7 cellular contexts compared by ENCODE assay signal in genomic region chr6:22828179-22829062, GRCh38.
DNase-seq lines count a peak whose midpoint lies in the region; ATAC-seq and TF ChIP-seq lines count a peak whose summit lies in the region.

No MANE protein-coding gene starts in this region.

- no peaks in the 10 kb centered on the region for H3K36me3 ChIP-seq in right lobe of liver

- TF ChIP-seq CTCF in GM13977 (IDR thresholded peaks at IDR 0.05; ENCODE audit: extremely low read depth, insufficient read depth, missing control alignments) (peak; percentile 50), chondrocyte (IDR thresholded peaks at IDR 0.05) (peak; percentile 92), right lobe of liver (IDR thresholded peaks at IDR 0.05) (peak; percentile 55 to 69 (median 61))

- no peaks in the 10 kb centered on the region for H3K27me3 Mint-ChIP-seq in chondrocyte (ENCODE audit: low read depth)

- TF ChIP-seq POLR2A in right lobe of liver (IDR thresholded peaks at IDR 0.05) = no peak

- H3K9me3 ChIP-seq in right lobe of liver = no peaks in the 10 kb centered on the region

- ATAC-seq in right lobe of liver = peak; percentile 82 to 91 (median 89)
- ATAC-seq in GM18907 (IDR thresholded peaks at IDR 0.05; ENCODE audit: unreplicated experiment) = no peak
- ATAC-seq in HG03280 (IDR thresholded peaks at IDR 0.05; ENCODE audit: unreplicated experiment) = no peak

- H3K4me1 ChIP-seq in right lobe of liver = peaks cover 0 to 3% (median 0%) of the 10 kb centered on the region in 4 donors

- no peak overlapping the region for H3K4me3 ChIP-seq in right lobe of liver

- WGBS in right lobe of liver (ENCODE audit: insufficient coverage, low coverage, low lambda C conversion rate, missing lambda C conversion rate) = 30% methylated on average over 13 of the region's 13 CpGs

- DNase-seq in GM13977 (ENCODE audit: low spot score) (peak; percentile 28), NCI-H510A (lab: John Stamatoyannopoulos, UW) (peak; percentile 18), chondrocyte (ENCODE audit: low spot score) (no peak), right lobe of liver (peak in 2 of 3 donors; percentile 25 to 46), middle frontal gyrus (ENCODE audit: extremely low spot score, low spot score) (no peak)

- H3K27me3 ChIP-seq in right lobe of liver = no peaks in the 10 kb centered on the region

- H3K27ac ChIP-seq in right lobe of liver = peak overlapping the region in 1 of 3 donors; percentile 22

- H3K36me3 Mint-ChIP-seq in chondrocyte (ENCODE audit: low read depth) = no peaks in the 10 kb centered on the region

- H3K9me3 Mint-ChIP-seq in chondrocyte (ENCODE audit: low read depth) = no peaks in the 10 kb centered on the region

- peaks cover 65% of the 10 kb centered on the region for H3K4me1 Mint-ChIP-seq in chondrocyte (ENCODE audit: low read depth)

- peak overlapping the region; percentile 65 for H3K4me3 Mint-ChIP-seq in chondrocyte (ENCODE audit: unreplicated experiment)

- intact Hi-C loops in right lobe of liver (cut with DNase I) = no loop called here

- peak overlapping the region; percentile 100 for H3K27ac Mint-ChIP-seq in chondrocyte (ENCODE audit: unreplicated experiment)

- in situ Hi-C loops in GM13977 (cut with MboI; ENCODE audit: low pct_unique_long_range_greater_than_20kb, low sequenced_read_pairs, unreplicated experiment) = no loop called here

Comparison
In these comparisons a context has a peak if more than half of its experiments do, and no peak if none do; other contexts are left out.
1. DNase-seq: peak in GM13977 (single experiment), NCI-H510A (single experiment) and right lobe of liver (2 of 3); none in chondrocyte (single experiment) and middle frontal gyrus (single experiment).
2. ATAC-seq: peak in right lobe of liver (4 of 4); none in GM18907 (single experiment) and HG03280 (single experiment).
3. Peak in every context shown above with its lines, with median percentiles within 50 percentile points of each other: CTCF ChIP-seq.